Comparison of ENCODE assay signal across 1 cellular context in genomic region chr17:10177131-10177920, GRCh38.
TF ChIP-seq lines count a peak whose summit lies in the region.

No MANE protein-coding gene starts in this region.

TF ChIP-seq in neural cell, 6 proteins besides CTCF, POLR2A, EP300 and RAD21 (continued from another document):
- TF ChIP-seq, protein P1, sequence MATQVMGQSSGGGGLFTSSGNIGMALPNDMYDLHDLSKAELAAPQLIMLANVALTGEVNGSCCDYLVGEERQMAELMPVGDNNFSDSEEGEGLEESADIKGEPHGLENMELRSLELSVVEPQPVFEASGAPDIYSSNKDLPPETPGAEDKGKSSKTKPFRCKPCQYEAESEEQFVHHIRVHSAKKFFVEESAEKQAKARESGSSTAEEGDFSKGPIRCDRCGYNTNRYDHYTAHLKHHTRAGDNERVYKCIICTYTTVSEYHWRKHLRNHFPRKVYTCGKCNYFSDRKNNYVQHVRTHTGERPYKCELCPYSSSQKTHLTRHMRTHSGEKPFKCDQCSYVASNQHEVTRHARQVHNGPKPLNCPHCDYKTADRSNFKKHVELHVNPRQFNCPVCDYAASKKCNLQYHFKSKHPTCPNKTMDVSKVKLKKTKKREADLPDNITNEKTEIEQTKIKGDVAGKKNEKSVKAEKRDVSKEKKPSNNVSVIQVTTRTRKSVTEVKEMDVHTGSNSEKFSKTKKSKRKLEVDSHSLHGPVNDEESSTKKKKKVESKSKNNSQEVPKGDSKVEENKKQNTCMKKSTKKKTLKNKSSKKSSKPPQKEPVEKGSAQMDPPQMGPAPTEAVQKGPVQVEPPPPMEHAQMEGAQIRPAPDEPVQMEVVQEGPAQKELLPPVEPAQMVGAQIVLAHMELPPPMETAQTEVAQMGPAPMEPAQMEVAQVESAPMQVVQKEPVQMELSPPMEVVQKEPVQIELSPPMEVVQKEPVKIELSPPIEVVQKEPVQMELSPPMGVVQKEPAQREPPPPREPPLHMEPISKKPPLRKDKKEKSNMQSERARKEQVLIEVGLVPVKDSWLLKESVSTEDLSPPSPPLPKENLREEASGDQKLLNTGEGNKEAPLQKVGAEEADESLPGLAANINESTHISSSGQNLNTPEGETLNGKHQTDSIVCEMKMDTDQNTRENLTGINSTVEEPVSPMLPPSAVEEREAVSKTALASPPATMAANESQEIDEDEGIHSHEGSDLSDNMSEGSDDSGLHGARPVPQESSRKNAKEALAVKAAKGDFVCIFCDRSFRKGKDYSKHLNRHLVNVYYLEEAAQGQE (IDR thresholded peaks at IDR 0.05; ENCODE audit: borderline replicate concordance): no peak
- TF ChIP-seq MXI1 (conservative IDR thresholded peaks at IDR 0.05; ENCODE audit: poor library complexity, severe bottlenecking) (no peak), EZH2 (IDR thresholded peaks at IDR 0.05; ENCODE audit: borderline replicate concordance, insufficient read depth, low read length, poor library complexity, severe bottlenecking) (no peak)
